Comparison of ENCODE assay signal across 8 cellular contexts in the genomic region with DNA sequence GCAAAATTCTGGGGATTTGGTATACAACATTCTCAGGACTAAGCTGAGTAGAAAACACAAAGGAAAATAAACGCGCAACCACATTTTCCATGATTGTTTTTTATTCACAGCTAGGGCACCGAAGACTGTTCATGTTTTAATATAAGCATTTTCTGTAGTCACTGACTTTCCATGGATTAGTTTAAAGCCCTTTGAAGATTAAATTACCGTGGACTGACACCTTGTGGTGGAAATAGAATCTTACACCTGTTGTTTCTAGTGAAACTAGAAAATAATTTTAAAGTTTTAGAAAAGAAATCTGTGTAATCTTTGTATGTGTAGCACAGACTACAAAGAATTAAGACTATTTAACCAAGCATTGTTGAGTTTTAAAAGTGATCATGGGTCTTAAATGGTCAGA. TPM values are rescaled to one million over a fixed set of nuclear protein-coding genes. Genes with fewer than 3 reads are reported as not detected.
DNase-seq lines count a peak whose midpoint lies in the region; ATAC-seq, FAIRE-seq and TF ChIP-seq lines count a peak whose summit lies in the region.
"Not testable (repeated sequence)": the region's sequence is repeated elsewhere in the genome, so short reads cannot be mapped to it uniquely, and the experiment has no call there.

No MANE protein-coding gene starts in this region.

- CTCF ChIA-PET in CD8-positive, alpha-beta T cell (lab: Charles Lee), result interaction anchor here (0.7 to 1.9 kb wide), 6 partner anchors 165 to 398 kb away, joined by 3 to 9 read pairs (median 4); no protein-coding TSS in a partner anchor
- CTCF ChIA-PET in activated CD8-positive, alpha-beta T cell treated with anti-CD3 and anti-CD28 coated beads for 36 hours (lab: Charles Lee), result interaction anchor here (0.7 to 1.0 kb wide), 3 partner anchors 387 to 419 kb away, joined by 3 to 5 read pairs (median 3); no protein-coding TSS in a partner anchor

- not testable (repeated sequence) for H3K4me3 Mint-ChIP-seq in CD8-positive, alpha-beta T cell; activated CD8-positive, alpha-beta T cell treated with anti-CD3 and anti-CD28 coated beads for 36 hours

- H3K4me1 ChIP-seq in CD8-positive, alpha-beta T cell (ENCODE audit: insufficient read depth, low read length); liver (ENCODE audit: control insufficient read depth in 4 of 4, insufficient read depth in 4 of 4, low read length in 3 of 4); smooth muscle cell (ENCODE audit: low read depth): not testable (repeated sequence)

- not testable (repeated sequence) for H3K79me2 ChIP-seq in smooth muscle cell (ENCODE audit: low read depth)

- H4K20me1 ChIP-seq in smooth muscle cell (ENCODE audit: low read depth), result not testable (repeated sequence)

- H3K36me3 ChIP-seq in CD8-positive, alpha-beta T cell (ENCODE audit: insufficient read depth, low read length); liver (ENCODE audit: control insufficient read depth in 4 of 4, insufficient read depth in 3 of 4, low read depth in 1 of 4, low read length in 3 of 4); smooth muscle cell (ENCODE audit: low read depth): not testable (repeated sequence)

- POLR2A ChIA-PET in CD8-positive, alpha-beta T cell (lab: Charles Lee); activated CD8-positive, alpha-beta T cell treated with anti-CD3 and anti-CD28 coated beads for 36 hours (lab: Charles Lee): not testable (repeated sequence)

- TF ChIP-seq POLR2A in H54 (IDR thresholded peaks at IDR 0.05; ENCODE audit: low read depth, low read length), result not testable (repeated sequence)

- not testable (repeated sequence) for H3K4me2 ChIP-seq in smooth muscle cell

- not testable (repeated sequence) for H3F3A ChIP-seq in smooth muscle cell (ENCODE audit: low read depth)

- peak; percentile 56 to 60 for TF ChIP-seq RAD21 in liver (IDR thresholded peaks at IDR 0.05)

- H3K9ac ChIP-seq in liver (ENCODE audit: low read depth in 1 of 2, low read length in 2 of 2); smooth muscle cell (ENCODE audit: low read depth): not testable (repeated sequence)

- H2AFZ ChIP-seq in smooth muscle cell (ENCODE audit: low read depth), result not testable (repeated sequence)

- H3K4me1 Mint-ChIP-seq in CD8-positive, alpha-beta T cell (ENCODE audit: low read depth); activated CD8-positive, alpha-beta T cell treated with anti-CD3 and anti-CD28 coated beads for 36 hours (ENCODE audit: low read depth): not testable (repeated sequence)

- not testable (repeated sequence) for H3K27ac ChIP-seq in CD8-positive, alpha-beta T cell (ENCODE audit: low read depth, low read length); liver (ENCODE audit: low read depth in 1 of 2, low read length in 2 of 2); smooth muscle cell (ENCODE audit: low read depth)

- H3K36me3 Mint-ChIP-seq in CD8-positive, alpha-beta T cell; activated CD8-positive, alpha-beta T cell treated with anti-CD3 and anti-CD28 coated beads for 36 hours (ENCODE audit: low read depth): not testable (repeated sequence)

- not testable (repeated sequence) for H3K27me3 ChIP-seq in CD8-positive, alpha-beta T cell (ENCODE audit: insufficient read depth, low read length); liver (ENCODE audit: control insufficient read depth in 4 of 4, insufficient read depth in 4 of 4, low read length in 3 of 4); smooth muscle cell (ENCODE audit: low read depth)

- not testable (repeated sequence) for DNase-seq in CD8-positive, alpha-beta T cell; H54 (ENCODE audit: insufficient read length, low spot score); activated CD8-positive, alpha-beta T cell treated with anti-CD3 and anti-CD28 coated beads for 36 hours; smooth muscle cell (lab: John Stamatoyannopoulos, UW; ENCODE audit: unreplicated experiment)
- DNase-seq in NCI-H1417 treated with DMSO at 0.1 percent for 48 hours (lab: John Stamatoyannopoulos, UW) (peak; percentile 6), NOMO-1 (lab: John Stamatoyannopoulos, UW; ENCODE audit: unreplicated experiment in 2 of 2) (peak; percentile 21 to 27)

- peak; percentile 27 for TF ChIP-seq CTCF in CD8-positive, alpha-beta T cell (IDR thresholded peaks at IDR 0.05)
- peak; percentile 57 for TF ChIP-seq CTCF in activated CD8-positive, alpha-beta T cell treated with anti-CD3 and anti-CD28 coated beads for 36 hours (IDR thresholded peaks at IDR 0.05)
- peak; percentile 31 for TF ChIP-seq CTCF in liver (IDR thresholded peaks at IDR 0.05; ENCODE audit: low read depth, low read length, missing input control)
- TF ChIP-seq CTCF in smooth muscle cell (IDR thresholded peaks at IDR 0.05; ENCODE audit: borderline replicate concordance, insufficient read depth, poor library complexity, severe bottlenecking), result peak; percentile 40

- H3K4me3 ChIP-seq in CD8-positive, alpha-beta T cell (ENCODE audit: low read depth, low read length); liver (ENCODE audit: low read depth in 1 of 3, low read length in 3 of 3); smooth muscle cell: not testable (repeated sequence)

- peaks cover 16% of the 10 kb centered on the region for H3K27me3 Mint-ChIP-seq in CD8-positive, alpha-beta T cell (ENCODE audit: low read depth)
- peaks cover 19% of the 10 kb centered on the region for H3K27me3 Mint-ChIP-seq in activated CD8-positive, alpha-beta T cell treated with anti-CD3 and anti-CD28 coated beads for 36 hours

- H3K27ac Mint-ChIP-seq in CD8-positive, alpha-beta T cell; activated CD8-positive, alpha-beta T cell treated with anti-CD3 and anti-CD28 coated beads for 36 hours: not testable (repeated sequence)

- ATAC-seq in CD8-positive, alpha-beta T cell; activated CD8-positive, alpha-beta T cell treated with anti-CD3 and anti-CD28 coated beads for 36 hours: not testable (repeated sequence)
- peak; percentile 48 for ATAC-seq in esophagus mucosa

- intact Hi-C loops in CD8-positive, alpha-beta T cell (cut with DNase I, micrococcal nuclease); activated CD8-positive, alpha-beta T cell treated with anti-CD3 and anti-CD28 coated beads for 36 hours (cut with micrococcal nuclease): not testable (repeated sequence)

- WGBS in liver, result 22% methylated on average over 4 of the region's 4 CpGs
- 25% methylated on average over 4 of the region's 4 CpGs for WGBS in smooth muscle cell (ENCODE audit: low lambda C conversion rate)

- not testable (repeated sequence) for H3K9me3 ChIP-seq in CD8-positive, alpha-beta T cell (ENCODE audit: low read length); liver (ENCODE audit: control insufficient read depth in 4 of 4, low read length in 3 of 4); smooth muscle cell (replicated peaks; ENCODE audit: low read depth)

- peak; percentile 92 for FAIRE-seq in H54 (lab: Jason Lieb, UNC)

- not testable (repeated sequence) for H3K9me3 Mint-ChIP-seq in CD8-positive, alpha-beta T cell; activated CD8-positive, alpha-beta T cell treated with anti-CD3 and anti-CD28 coated beads for 36 hours

RNA-seq across cellular contexts. Expression of gene STEAP1B, which starts 1.3 kb away (rescaled TPM):
- not detected for total RNA-seq in CD8-positive, alpha-beta T cell
- not detected for total RNA-seq in activated CD8-positive, alpha-beta T cell treated with anti-CD3 and anti-CD28 coated beads for 36 hours
- total RNA-seq in esophagus mucosa (2.0 TPM), liver (under 1 TPM; 0.08 to 0.28 TPM), smooth muscle cell (0.40 and 0.58 TPM in 2 replicates)
- polyA plus RNA-seq in liver (under 1 TPM in 1 of 2 donors, not detected in 1; 0.06 TPM), smooth muscle cell (1.4 TPM in 1 of 2 replicates, not detected in the other)
